1 cellular context compared by ENCODE assay signal in the genomic region with DNA sequence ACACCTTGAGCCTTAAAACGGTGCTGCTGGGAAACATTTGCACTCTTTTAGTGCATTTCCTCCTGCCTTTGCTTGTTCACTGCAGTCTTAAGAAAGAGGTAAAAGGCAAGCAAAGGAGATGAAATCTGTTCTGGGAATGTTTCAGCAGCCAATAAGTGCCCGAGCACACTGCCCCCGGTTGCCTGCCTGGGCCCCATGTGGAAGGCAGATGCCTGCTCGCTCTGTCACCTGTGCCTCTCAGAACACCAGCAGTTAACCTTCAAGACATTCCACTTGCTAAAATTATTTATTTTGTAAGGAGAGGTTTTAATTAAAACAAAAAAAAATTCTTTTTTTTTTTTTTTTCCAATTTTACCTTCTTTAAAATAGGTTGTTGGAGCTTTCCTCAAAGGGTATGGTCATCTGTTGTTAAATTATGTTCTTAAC.
TF ChIP-seq lines count a peak whose summit lies in the region.

No MANE protein-coding gene starts in this region.

TF ChIP-seq in SK-N-SH, 30 proteins besides CTCF, POLR2A, EP300 and RAD21 (continued from another document):
- TF ChIP-seq, protein P1, sequence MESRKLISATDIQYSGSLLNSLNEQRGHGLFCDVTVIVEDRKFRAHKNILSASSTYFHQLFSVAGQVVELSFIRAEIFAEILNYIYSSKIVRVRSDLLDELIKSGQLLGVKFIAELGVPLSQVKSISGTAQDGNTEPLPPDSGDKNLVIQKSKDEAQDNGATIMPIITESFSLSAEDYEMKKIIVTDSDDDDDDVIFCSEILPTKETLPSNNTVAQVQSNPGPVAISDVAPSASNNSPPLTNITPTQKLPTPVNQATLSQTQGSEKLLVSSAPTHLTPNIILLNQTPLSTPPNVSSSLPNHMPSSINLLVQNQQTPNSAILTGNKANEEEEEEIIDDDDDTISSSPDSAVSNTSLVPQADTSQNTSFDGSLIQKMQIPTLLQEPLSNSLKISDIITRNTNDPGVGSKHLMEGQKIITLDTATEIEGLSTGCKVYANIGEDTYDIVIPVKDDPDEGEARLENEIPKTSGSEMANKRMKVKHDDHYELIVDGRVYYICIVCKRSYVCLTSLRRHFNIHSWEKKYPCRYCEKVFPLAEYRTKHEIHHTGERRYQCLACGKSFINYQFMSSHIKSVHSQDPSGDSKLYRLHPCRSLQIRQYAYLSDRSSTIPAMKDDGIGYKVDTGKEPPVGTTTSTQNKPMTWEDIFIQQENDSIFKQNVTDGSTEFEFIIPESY (IDR thresholded peaks at IDR 0.05; ENCODE audit: borderline replicate concordance, low read depth) = no peak
- TF ChIP-seq TAF1 (IDR thresholded peaks at IDR 0.05; ENCODE audit: borderline replicate concordance, low read depth, low read length) (no peak), SMC3 (IDR thresholded peaks at IDR 0.05; ENCODE audit: low read depth, low read length) (no peak), RFX5 (IDR thresholded peaks at IDR 0.05; ENCODE audit: low read length) (no peak), EZH2phosphoT487 (IDR thresholded peaks at IDR 0.05; ENCODE audit: borderline replicate concordance, low read depth) (no peak), YY1 (IDR thresholded peaks at IDR 0.05; ENCODE audit: low read depth) (no peak), FOXM1 (IDR thresholded peaks at IDR 0.05; ENCODE audit: low read depth) (0 out of 2 replicates have a peak, but pooled peaks have one; percentile 35), MXI1 (IDR thresholded peaks at IDR 0.05; ENCODE audit: low read depth, low read length) (no peak), NFIC (IDR thresholded peaks at IDR 0.05; ENCODE audit: borderline replicate concordance) (no peak), FOSL2 (IDR thresholded peaks at IDR 0.05; ENCODE audit: borderline replicate concordance, low read depth) (no peak), POLR2AphosphoS5 (IDR thresholded peaks at IDR 0.05; ENCODE audit: low read depth, low read length) (no peak), FOXJ3 (CRISPR knock-in tag; IDR thresholded peaks at IDR 0.05) (no peak), MEF2A (IDR thresholded peaks at IDR 0.05; ENCODE audit: borderline replicate concordance, low read depth) (no peak), ELF1 (IDR thresholded peaks at IDR 0.05) (no peak)
- TF ChIP-seq, protein P2, sequence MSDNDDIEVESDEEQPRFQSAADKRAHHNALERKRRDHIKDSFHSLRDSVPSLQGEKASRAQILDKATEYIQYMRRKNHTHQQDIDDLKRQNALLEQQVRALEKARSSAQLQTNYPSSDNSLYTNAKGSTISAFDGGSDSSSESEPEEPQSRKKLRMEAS (IDR thresholded peaks at IDR 0.05; ENCODE audit: low read depth) = peak; percentile 91
- TF ChIP-seq, protein P3, sequence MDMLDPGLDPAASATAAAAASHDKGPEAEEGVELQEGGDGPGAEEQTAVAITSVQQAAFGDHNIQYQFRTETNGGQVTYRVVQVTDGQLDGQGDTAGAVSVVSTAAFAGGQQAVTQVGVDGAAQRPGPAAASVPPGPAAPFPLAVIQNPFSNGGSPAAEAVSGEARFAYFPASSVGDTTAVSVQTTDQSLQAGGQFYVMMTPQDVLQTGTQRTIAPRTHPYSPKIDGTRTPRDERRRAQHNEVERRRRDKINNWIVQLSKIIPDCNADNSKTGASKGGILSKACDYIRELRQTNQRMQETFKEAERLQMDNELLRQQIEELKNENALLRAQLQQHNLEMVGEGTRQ (IDR thresholded peaks at IDR 0.05; ENCODE audit: borderline replicate concordance, low read depth, low read length) = no peak
TF ChIP-seq in SK-N-SH: peak in this region for 6.
